9 cellular contexts compared by ENCODE assay signal in genomic region chr3:175338775-175339535, GRCh38.
DNase-seq lines count a peak whose midpoint lies in the region; ATAC-seq and TF ChIP-seq lines count a peak whose summit lies in the region.
"Had no signal": no experiment of that assay in that cellular context is flagged by ENCODE, and none has a peak within 500 bp of the region (broad histone marks: within the 10 kb centered on the region; RNA-seq: fewer than 3 reads in every experiment).

No MANE protein-coding gene starts in this region.

- H3K9me2 ChIP-seq in GM23248 (ENCODE audit: insufficient read depth) (no peaks in the 10 kb centered on the region), PC-3 (replicated peaks; ENCODE audit: low read length) (no peaks in the 10 kb centered on the region)

- H3K4me3 ChIP-seq in GM23248 = peak overlapping the region; percentile 13
- H3K4me3 ChIP-seq in PC-3 (ENCODE audit: low read length) = peak overlapping the region; percentile 47; the same call in 1 of the 2 replicates
- no peak overlapping the region for H3K4me3 ChIP-seq in fibroblast of pulmonary artery (replicated peaks; ENCODE audit: low read depth, low read length)
- no peak overlapping the region for H3K4me3 ChIP-seq in skeletal muscle cell (ENCODE audit: low read depth, low read length)

- no peaks in the 10 kb centered on the region for H3K9me3 ChIP-seq in GM23248 (ENCODE audit: low read depth)
- no peaks in the 10 kb centered on the region for H3K9me3 ChIP-seq in PC-3 (ENCODE audit: low read length)

- 5 to 8% methylated on average over 7 of the region's 7 CpGs for WGBS in GM23248 (ENCODE audit: low coverage in 1 of 2, low lambda C conversion rate in 2 of 2, missing lambda C conversion rate in 2 of 2), 2 experiments

- no peak overlapping the region for H3K27ac Mint-ChIP-seq in activated CD4-positive, alpha-beta T cell treated with anti-CD3 and anti-CD28 coated beads, Interleukin-2, amount 10 ng/mL, durations not matched to agents 7 days and 5 days

- peak; percentile 87 for ATAC-seq in PC-3

- H3K9me3 Mint-ChIP-seq in activated CD4-positive, alpha-beta T cell treated with anti-CD3 and anti-CD28 coated beads, Interleukin-2, amount 10 ng/mL, durations not matched to agents 7 days and 5 days = no peaks in the 10 kb centered on the region

- H3K27me3 ChIP-seq in GM23248 (replicated peaks; ENCODE audit: insufficient read depth) (no peaks in the 10 kb centered on the region), PC-3 (ENCODE audit: low read length) (no peaks in the 10 kb centered on the region)

- POLR2A ChIA-PET in PC-3 (lab: Charles Lee; ENCODE audit: unreplicated experiment) = no interaction called here
- POLR2A ChIA-PET in activated CD4-positive, alpha-beta T cell treated with anti-CD3 and anti-CD28 coated beads, Interleukin-2, amount 10 ng/mL, durations not matched to agents 7 days and 5 days (lab: Charles Lee) = no interaction called here

- H3K36me3 Mint-ChIP-seq in activated CD4-positive, alpha-beta T cell treated with anti-CD3 and anti-CD28 coated beads, Interleukin-2, amount 10 ng/mL, durations not matched to agents 7 days and 5 days (ENCODE audit: low read depth) = no peaks in the 10 kb centered on the region

- BruUV-seq in PC-3 (replicated peaks; lab: Mats Ljungman, UMichigan) = no TSS peak

- in situ Hi-C loops in GM23248 (cut with MboI) = no loop called here

- peak overlapping the region; percentile 22 for H2AFZ ChIP-seq in GM23248
- peak overlapping the region; percentile 57 for H2AFZ ChIP-seq in PC-3 (ENCODE audit: low read length)

- H3K36me3 ChIP-seq in GM23248 (ENCODE audit: low read depth) (no peaks in the 10 kb centered on the region), PC-3 (ENCODE audit: low read depth, low read length) (no peaks in the 10 kb centered on the region)

- peak overlapping the region; percentile 1 for H3K27ac ChIP-seq in GM23248
- H3K27ac ChIP-seq in PC-3 (ENCODE audit: low read length) = peak overlapping the region; percentile 74

- no peaks in the 10 kb centered on the region for H3K79me2 ChIP-seq in GM23248 (ENCODE audit: insufficient read depth)
- H3K79me2 ChIP-seq in PC-3 (ENCODE audit: low read length) = no peaks in the 10 kb centered on the region

- CTCF ChIA-PET in PC-3 (lab: Charles Lee) = interaction anchor here (0.6 kb wide), 1 partner anchor 298 kb away, joined by 6 read pairs; no protein-coding TSS in a partner anchor
- CTCF ChIA-PET in activated CD4-positive, alpha-beta T cell treated with anti-CD3 and anti-CD28 coated beads, Interleukin-2, amount 10 ng/mL, durations not matched to agents 7 days and 5 days (lab: Charles Lee) = no interaction called here

- no peak overlapping the region for H3K4me3 Mint-ChIP-seq in activated CD4-positive, alpha-beta T cell treated with anti-CD3 and anti-CD28 coated beads, Interleukin-2, amount 10 ng/mL, durations not matched to agents 7 days and 5 days

- H3K4me2 ChIP-seq in GM23248 (ENCODE audit: unreplicated experiment) = peak overlapping the region; percentile 58
- H3K4me2 ChIP-seq in PC-3 (ENCODE audit: low read length) = peak overlapping the region; percentile 75

- H3F3A ChIP-seq in GM23248 (ENCODE audit: insufficient read depth) (peaks cover 9% of the 10 kb centered on the region; the same call in 1 of the 2 replicates), PC-3 (ENCODE audit: low read length, unreplicated experiment) (no peaks in the 10 kb centered on the region)

- H4K20me1 ChIP-seq in GM23248 (ENCODE audit: insufficient read depth) = no peaks in the 10 kb centered on the region
- no peaks in the 10 kb centered on the region for H4K20me1 ChIP-seq in PC-3 (ENCODE audit: low read length)

- H3K9ac ChIP-seq in GM23248 = no peak overlapping the region; the same call in 1 of the 2 replicates
- H3K9ac ChIP-seq in PC-3 (ENCODE audit: low read length) = no peak overlapping the region; the same call in 1 of the 2 replicates

- intact Hi-C loops in PC-3 (cut with micrococcal nuclease) = loop anchor here (2.0 kb wide), 1 partner anchor 188 kb away; no protein-coding TSS in a partner anchor

- peak; percentile 89 for DNase-seq in GM23248
- DNase-seq in PC-3 = peak; percentile 74
- DNase-seq in fibroblast of pulmonary artery (ENCODE audit: low read depth) = peak; percentile 36
- peak; percentile 31 for DNase-seq in skeletal muscle cell (ENCODE audit: low read depth)
- no peak for DNase-seq in midbrain (lab: John Stamatoyannopoulos, UW)
- DNase-seq in activated CD4-positive, alpha-beta T cell treated with anti-CD3 and anti-CD28 coated beads, Interleukin-2, amount 10 ng/mL, durations not matched to agents 7 days and 5 days = no peak
- no peak for DNase-seq in activated CD4-positive, alpha-beta T cell treated with anti-CD3 and anti-CD28 coated beads, Interleukin-2, amount 50 U/mL, for 1 hour
- no peak for DNase-seq in NCI-H524 treated with DMSO at 0.1 percent for 48 hours (lab: John Stamatoyannopoulos, UW)
- DNase-seq: NCI-H2081 had no signal

- H3K4me1 ChIP-seq in GM23248 (ENCODE audit: insufficient read depth) (peaks cover 29% of the 10 kb centered on the region), PC-3 (ENCODE audit: insufficient read depth, low read length) (peaks cover 24% of the 10 kb centered on the region)

- H3K4me1 Mint-ChIP-seq in activated CD4-positive, alpha-beta T cell treated with anti-CD3 and anti-CD28 coated beads, Interleukin-2, amount 10 ng/mL, durations not matched to agents 7 days and 5 days = no peaks in the 10 kb centered on the region

- H3K27me3 Mint-ChIP-seq in activated CD4-positive, alpha-beta T cell treated with anti-CD3 and anti-CD28 coated beads, Interleukin-2, amount 10 ng/mL, durations not matched to agents 7 days and 5 days = no peaks in the 10 kb centered on the region

- no peak for TF ChIP-seq CTCF in PC-3 (conservative IDR thresholded peaks at IDR 0.05; ENCODE audit: low read depth, low read length)
- TF ChIP-seq CTCF in fibroblast of pulmonary artery (IDR thresholded peaks at IDR 0.05; ENCODE audit: low read length, missing control alignments) = no peak

Comparison
In these comparisons a context has a peak if more than half of its experiments do, and no peak if none do; other contexts are left out.
1. DNase-seq: peak in GM23248 (single experiment), PC-3 (single experiment), fibroblast of pulmonary artery (single experiment) and skeletal muscle cell (single experiment); none in midbrain (single experiment), activated CD4-positive, alpha-beta T cell treated with anti-CD3 and anti-CD28 coated beads, Interleukin-2, amount 10 ng/mL, durations not matched to agents 7 days and 5 days (single experiment), activated CD4-positive, alpha-beta T cell treated with anti-CD3 and anti-CD28 coated beads, Interleukin-2, amount 50 U/mL, for 1 hour (single experiment) and NCI-H524 treated with DMSO at 0.1 percent for 48 hours (single experiment).
2. H3K4me3 ChIP-seq: peak in GM23248 (single experiment) and PC-3 (single experiment); none in fibroblast of pulmonary artery (single experiment) and skeletal muscle cell (single experiment).